11 cellular contexts compared by ENCODE assay signal in genomic region chr13:29936051-29936813, GRCh38.
DNase-seq lines count a peak whose midpoint lies in the region; ATAC-seq and TF ChIP-seq lines count a peak whose summit lies in the region.
"Had no signal": no experiment of that assay in that cellular context is flagged by ENCODE, and none has a peak within 500 bp of the region (broad histone marks: within the 10 kb centered on the region; RNA-seq: fewer than 3 reads in every experiment).

No MANE protein-coding gene starts in this region.

- no peaks in the 10 kb centered on the region for H3K79me1 ChIP-seq in IMR-90 (ENCODE audit: low read depth in 1 of 2, low read length in 2 of 2)

- no peak overlapping the region for H2BK15ac ChIP-seq in IMR-90 (ENCODE audit: low read depth, low read length)

- TF ChIP-seq POLR2A in IMR-90 (IDR thresholded peaks at IDR 0.05; ENCODE audit: low read depth, low read length) = no peak
- TF ChIP-seq POLR2A in upper lobe of left lung (IDR thresholded peaks at IDR 0.05) = no peak

- no peak overlapping the region for H3K18ac ChIP-seq in IMR-90 (ENCODE audit: low read depth, low read length)

- H3K56ac ChIP-seq in IMR-90 (ENCODE audit: extremely low read depth, insufficient read depth, low read length) = no peak overlapping the region

- H3K27me3 ChIP-seq in IMR-90 (ENCODE audit: control insufficient read depth, insufficient read depth, low read length) = peaks cover 27% of the 10 kb centered on the region
- H3K27me3 ChIP-seq in upper lobe of left lung = no peaks in the 10 kb centered on the region
- H3K27me3 ChIP-seq in mammary epithelial cell (ENCODE audit: insufficient read depth, low read length) = no peaks in the 10 kb centered on the region

- peak overlapping the region; percentile 94 for H3K27ac Mint-ChIP-seq in central memory CD8-positive, alpha-beta T cell (ENCODE audit: low read depth)
- H3K27ac Mint-ChIP-seq in Calu3 (ENCODE audit: unreplicated experiment) = no peak overlapping the region

- H2BK5ac ChIP-seq in IMR-90 (ENCODE audit: low read depth, low read length, poor library complexity, severe bottlenecking) = no peak overlapping the region

- H2BK20ac ChIP-seq in IMR-90 (ENCODE audit: low read depth, low read length) = no peak overlapping the region

- POLR2A ChIA-PET in IMR-90 (lab: Charles Lee; ENCODE audit: unreplicated experiment) = no interaction called here

- H3K27ac ChIP-seq in IMR-90 (ENCODE audit: insufficient read depth, low read length) = no peak overlapping the region
- H3K27ac ChIP-seq in upper lobe of left lung = no peak overlapping the region
- H3K27ac ChIP-seq in mammary epithelial cell (ENCODE audit: insufficient read depth, low read depth, low read length) = no peak overlapping the region
- H3K27ac ChIP-seq: C4-2B, parathyroid adenoma had no signal

- no peak for TF ChIP-seq EP300 in upper lobe of left lung (IDR thresholded peaks at IDR 0.05)

- H4K8ac ChIP-seq in IMR-90 (ENCODE audit: low read depth in 2 of 2, low read length in 2 of 2) = no peak overlapping the region

- no peak overlapping the region for H2BK120ac ChIP-seq in IMR-90 (ENCODE audit: low read depth, low read length)

- H4K5ac ChIP-seq in IMR-90 (ENCODE audit: low read depth, low read length) = no peak overlapping the region

- no peaks in the 10 kb centered on the region for H3K79me2 ChIP-seq in mammary epithelial cell (ENCODE audit: insufficient read depth, low read length)
- H3K79me2 ChIP-seq: parathyroid adenoma had no signal

- no peak for TF ChIP-seq RAD21 in IMR-90 (IDR thresholded peaks at IDR 0.05; ENCODE audit: low read length)

- H3K36me3 Mint-ChIP-seq in central memory CD8-positive, alpha-beta T cell (ENCODE audit: insufficient read depth) = peaks cover 4% of the 10 kb centered on the region
- H3K36me3 Mint-ChIP-seq in Calu3 (ENCODE audit: insufficient read depth, unreplicated experiment) = peaks cover 5% of the 10 kb centered on the region

- H2AFZ ChIP-seq in IMR-90 (replicated peaks; ENCODE audit: low read length, poor library complexity) = peak overlapping the region; percentile 16
- H2AFZ ChIP-seq in mammary epithelial cell (ENCODE audit: low read depth, low read length) = no peak overlapping the region
- H2AFZ ChIP-seq: parathyroid adenoma had no signal

- H3K9ac ChIP-seq in IMR-90 (ENCODE audit: low read depth, low read length) = no peak overlapping the region
- H3K9ac ChIP-seq in mammary epithelial cell (ENCODE audit: insufficient read depth, low read length) = no peak overlapping the region
- H3K9ac ChIP-seq: parathyroid adenoma had no signal

- no peak overlapping the region for H2AK9ac ChIP-seq in IMR-90 (replicated peaks; ENCODE audit: low read depth, low read length, poor library complexity)

- peaks cover 49% of the 10 kb centered on the region for H3K4me1 Mint-ChIP-seq in central memory CD8-positive, alpha-beta T cell
- peaks cover 16% of the 10 kb centered on the region for H3K4me1 Mint-ChIP-seq in Calu3 (ENCODE audit: low read depth, unreplicated experiment)

- H3K9me3 ChIP-seq in IMR-90 (ENCODE audit: control insufficient read depth, insufficient read depth, low read length) (peaks cover 3% of the 10 kb centered on the region; the same call in 1 of the 2 replicates), upper lobe of left lung (no peaks in the 10 kb centered on the region), mammary epithelial cell (replicated peaks; ENCODE audit: insufficient read depth, low read length) (no peaks in the 10 kb centered on the region)

- H3K4ac ChIP-seq in IMR-90 (ENCODE audit: low read depth, low read length) = no peak overlapping the region

- ATAC-seq in IMR-90 (ENCODE audit: low read depth) (no peak), upper lobe of left lung (ENCODE audit: low FRiP score in 2 of 2) (peak; percentile 17 to 53)
- no peak for ATAC-seq in central memory CD8-positive, alpha-beta T cell (replicated peaks; ENCODE audit: extremely low read depth, poor library complexity, severe bottlenecking)

- DNase-seq in activated gamma-delta T cell treated with Interleukin-2 at 50 U/mL for 16 hours = peak; percentile 11
- DNase-seq in activated gamma-delta T cell (lab: John Stamatoyannopoulos, UW) = no peak
- no peak for DNase-seq in IMR-90
- DNase-seq in central memory CD8-positive, alpha-beta T cell (ENCODE audit: low spot score in 2 of 2) = no peak
- peak in 1 of 2 donors; percentile 36 for DNase-seq in upper lobe of left lung
- no peak for DNase-seq in mammary epithelial cell
- DNase-seq in stimulated activated CD4-positive, alpha-beta T cell treated with anti-CD3 and anti-CD28 coated beads, Interleukin-4, amount 100 ng/mL, for 1 hour = no peak
- DNase-seq in Calu3 = no peak
- DNase-seq: SHP77 treated with DMSO at 0.1 percent for 48 hours had no signal

- H3K4me2 ChIP-seq in IMR-90 (ENCODE audit: low read depth, low read length) = no peak overlapping the region
- no peak overlapping the region for H3K4me2 ChIP-seq in mammary epithelial cell (ENCODE audit: insufficient read depth, low read depth, low read length)

- H3K4me3 Mint-ChIP-seq in central memory CD8-positive, alpha-beta T cell = peak overlapping the region; percentile 88
- no peak overlapping the region for H3K4me3 Mint-ChIP-seq in Calu3 (ENCODE audit: low read depth, unreplicated experiment)

- in situ Hi-C loops in IMR-90 (cut with MboI; ENCODE audit: low sequenced_read_pairs) = no loop called here
- in situ Hi-C loops in mammary epithelial cell (cut with MboI; ENCODE audit: low sequenced_read_pairs in 2 of 2) = no loop called here

- no peaks in the 10 kb centered on the region for H3K9me3 Mint-ChIP-seq in central memory CD8-positive, alpha-beta T cell
- no peaks in the 10 kb centered on the region for H3K9me3 Mint-ChIP-seq in Calu3 (ENCODE audit: low read depth, unreplicated experiment)

- 32% methylated on average over 6 of the region's 13 CpGs; no CpG with 5 or more reads in 1 of the 2 experiments for WGBS in IMR-90 (ENCODE audit: extremely low coverage in 2 of 2, insufficient read length in 1 of 2), 2 experiments
- 18 to 19% methylated on average over 13 of the region's 13 CpGs for WGBS in upper lobe of left lung, 2 donors
- 78% methylated on average over 6 of the region's 13 CpGs for WGBS in mammary epithelial cell (ENCODE audit: low coverage, missing lambda C conversion rate)

- no peak overlapping the region for H4K91ac ChIP-seq in IMR-90 (ENCODE audit: insufficient read depth, low read depth, low read length)

- CTCF ChIA-PET in IMR-90 (lab: Yijun Ruan, JAX) (interaction anchor here (0.5 to 1.1 kb wide), 3 partner anchors 12 to 877 kb away, joined by 3 to 6 read pairs (median 3); no protein-coding TSS in a partner anchor), mammary epithelial cell (lab: Charles Lee; ENCODE audit: low non-redundant PET) (no interaction called here), Calu3 (lab: Charles Lee) (interaction anchor here (0.6 to 2.5 kb wide), 3 partner anchors 8 to 40 kb away, joined by 3 to 10 read pairs (median 6); no protein-coding TSS in a partner anchor)

- H3K4me3 ChIP-seq in IMR-90 (ENCODE audit: insufficient read depth, low read depth, low read length) = no peak overlapping the region
- H3K4me3 ChIP-seq in upper lobe of left lung = peak overlapping the region in 2 of 4 donors; percentile 12 to 22
- no peak overlapping the region for H3K4me3 ChIP-seq in mammary epithelial cell (replicated peaks in 1 of 3; ENCODE audit: insufficient read depth in 1 of 3, low read depth in 2 of 3, low read length in 3 of 3)

- intact Hi-C loops in IMR-90 (cut with micrococcal nuclease) (no loop called here), mammary epithelial cell (cut with micrococcal nuclease) (no loop called here), Calu3 (cut with micrococcal nuclease; ENCODE audit: unreplicated experiment) (no loop called here)

- no peak overlapping the region for H3K23ac ChIP-seq in IMR-90 (ENCODE audit: low read depth, low read length)

- no peaks in the 10 kb centered on the region for H3K4me1 ChIP-seq in IMR-90 (ENCODE audit: control insufficient read depth, insufficient read depth, low read length)
- peaks cover 0 to 7% (median 5%) of the 10 kb centered on the region in 4 donors for H3K4me1 ChIP-seq in upper lobe of left lung
- no peaks in the 10 kb centered on the region for H3K4me1 ChIP-seq in mammary epithelial cell (ENCODE audit: insufficient read depth, low read length)
- H3K4me1 ChIP-seq: parathyroid adenoma had no signal

- no peaks in the 10 kb centered on the region for H3K9me1 ChIP-seq in IMR-90 (ENCODE audit: insufficient read depth, low read length)

- dilution Hi-C loops in IMR-90 (cut with HindIII; ENCODE audit: low sequenced_read_pairs, unreplicated experiment) (no loop called here), mammary epithelial cell (cut with HindIII; ENCODE audit: low sequenced_read_pairs) (no loop called here)

- no peaks in the 10 kb centered on the region for H3K27me3 Mint-ChIP-seq in central memory CD8-positive, alpha-beta T cell
- no peaks in the 10 kb centered on the region for H3K27me3 Mint-ChIP-seq in Calu3 (ENCODE audit: unreplicated experiment)

- no peak overlapping the region for H3K14ac ChIP-seq in IMR-90 (replicated peaks; ENCODE audit: low read depth, low read length)

- no TSS peak for BruUV-seq in IMR-90 (replicated peaks; lab: Mats Ljungman, UMichigan)
- BruUV-seq in mammary epithelial cell (replicated peaks; lab: Mats Ljungman, UMichigan) = no TSS peak
- BruUV-seq in Calu3 (replicated peaks; lab: Mats Ljungman, UMichigan) = no TSS peak

- no peak for TF ChIP-seq CTCF in IMR-90 (conservative IDR thresholded peaks at IDR 0.05; ENCODE audit: low read depth, low read length)
- TF ChIP-seq CTCF in upper lobe of left lung (IDR thresholded peaks at IDR 0.05) = no peak
- TF ChIP-seq CTCF in mammary epithelial cell (conservative IDR thresholded peaks at IDR 0.05 in 1 of 2, IDR thresholded peaks at IDR 0.05 in 1 of 2; ENCODE audit: extremely low read depth in 1 of 2, insufficient read depth in 1 of 2, low read depth in 1 of 2, low read length in 2 of 2) = no peak
- no peak for TF ChIP-seq CTCF in Calu3 (IDR thresholded peaks at IDR 0.05; ENCODE audit: unreplicated experiment)

- no peak overlapping the region for H2AK5ac ChIP-seq in IMR-90 (ENCODE audit: low read depth, low read length)

- no peaks in the 10 kb centered on the region for H4K20me1 ChIP-seq in IMR-90 (ENCODE audit: insufficient read depth, low read length)
- H4K20me1 ChIP-seq in mammary epithelial cell (ENCODE audit: insufficient read depth, low read length) = no peaks in the 10 kb centered on the region

- H3K36me3 ChIP-seq in IMR-90 (ENCODE audit: control insufficient read depth, insufficient read depth, low read length) (no peaks in the 10 kb centered on the region), upper lobe of left lung (no peaks in the 10 kb centered on the region), mammary epithelial cell (ENCODE audit: insufficient read depth, low read length) (no peaks in the 10 kb centered on the region)

TF ChIP-seq in IMR-90, 13 proteins besides CTCF, POLR2A, EP300 and RAD21:
- no peak for TF ChIP-seq BHLHE40 (IDR thresholded peaks at IDR 0.05; ENCODE audit: low read depth, low read length)

Comparison
In these comparisons a context has a peak if more than half of its experiments do, and no peak if none do; other contexts are left out.
1. ATAC-seq: peak in upper lobe of left lung (2 of 2); none in IMR-90 (single experiment) and central memory CD8-positive, alpha-beta T cell (single experiment).